ENCODE assay signal across 37 cellular contexts in genomic region chrX:81925812-81926211, GRCh38.
"Had no signal": no experiment of that assay in that cellular context is flagged by ENCODE, and none has a peak within 500 bp of the region (broad histone marks: within the 10 kb centered on the region; RNA-seq: fewer than 3 reads in every experiment).

No MANE protein-coding gene starts in this region.

- H3K4me1 Mint-ChIP-seq: activated naive CD4-positive, alpha-beta T cell treated with anti-CD3 and anti-CD28 coated beads, Interleukin-2, amount 10 ng/mL, durations not matched to agents 7 days and 5 days; activated naive CD4-positive, alpha-beta T cell treated with anti-CD3 and anti-CD28 coated beads, Interleukin-2, amount 50 U/mL, for 24 hours; activated naive CD8-positive, alpha-beta T cell treated with anti-CD3 and anti-CD28 coated beads for 36 hours; activated naive CD8-positive, alpha-beta T cell treated with anti-CD3 and anti-CD28 coated beads, Interleukin-2, amount 10 ng/mL, durations not matched to agents 7 days and 5 days; activated naive CD8-positive, alpha-beta T cell treated with anti-CD3 and anti-CD28 coated beads, Interleukin-2, amount 50 U/mL, for 24 hours; activated T-helper 17 cell treated with anti-CD3 and anti-CD28 coated beads, Interleukin-2, amount 50 U/mL, for 72 hours; brain; central memory CD8-positive, alpha-beta T cell had no signal

- DNase-seq: activated effector memory CD4-positive, alpha-beta T cell treated with anti-CD3 and anti-CD28 coated beads, Interleukin-2, amount 50 U/mL, for 16 hours; activated effector memory CD4-positive, alpha-beta T cell treated with Interleukin-2 at 50 U/mL for 16 hours; activated gamma-delta T cell; activated gamma-delta T cell treated with Interleukin-2 at 50 U/mL for 16 hours; activated naive CD4-positive, alpha-beta T cell; activated naive CD4-positive, alpha-beta T cell treated with anti-CD3 and anti-CD28 coated beads for 36 hours; activated naive CD4-positive, alpha-beta T cell treated with anti-CD3 and anti-CD28 coated beads, Interleukin-2, amount 10 ng/mL, durations not matched to agents 7 days and 5 days; activated naive CD4-positive, alpha-beta T cell treated with anti-CD3 and anti-CD28 coated beads, Interleukin-2, amount 50 U/mL, for 16 hours; activated naive CD4-positive, alpha-beta T cell treated with Interleukin-2 at 50 U/mL for 16 hours; activated naive CD8-positive, alpha-beta T cell treated with anti-CD3 and anti-CD28 coated beads for 36 hours; activated naive CD8-positive, alpha-beta T cell treated with anti-CD3 and anti-CD28 coated beads, Interleukin-2, amount 10 ng/mL, durations not matched to agents 7 days and 5 days; activated naive CD8-positive, alpha-beta T cell treated with anti-CD3 and anti-CD28 coated beads, Interleukin-2, amount 50 U/mL, for 24 hours; activated T-cell treated with anti-CD3 and anti-CD28 coated beads, Interleukin-2, amount 50 U/mL, for 1 hour; activated T-cell treated with anti-CD3 and anti-CD28 coated beads, Interleukin-2, amount 50 U/mL, for 24 hours; activated T-cell treated with anti-CD3 and anti-CD28 coated beads, Interleukin-2, amount 50 U/mL, for 4 hours; activated T-cell treated with anti-CD3 and anti-CD28 coated beads, Interleukin-2, amount 50 U/mL, for 48 hours; activated T-cell treated with anti-CD3 and anti-CD28 coated beads, Interleukin-2, amount 50 U/mL, for 72 hours; adrenal gland; amniotic stem cell; amygdala; anterior cingulate cortex; body of pancreas; brain microvascular endothelial cell; caudate nucleus; central memory CD4-positive, alpha-beta T cell; cerebellar nuclear complex had no signal

- H3K4me1 ChIP-seq: adrenal gland, ascending aorta, body of pancreas, breast epithelium had no signal

- H3K27me3 Mint-ChIP-seq: activated naive CD4-positive, alpha-beta T cell treated with anti-CD3 and anti-CD28 coated beads, Interleukin-2, amount 10 ng/mL, durations not matched to agents 7 days and 5 days; activated naive CD4-positive, alpha-beta T cell treated with anti-CD3 and anti-CD28 coated beads, Interleukin-2, amount 50 U/mL, for 24 hours; activated naive CD8-positive, alpha-beta T cell; activated naive CD8-positive, alpha-beta T cell treated with anti-CD3 and anti-CD28 coated beads for 36 hours; activated naive CD8-positive, alpha-beta T cell treated with anti-CD3 and anti-CD28 coated beads, Interleukin-2, amount 10 ng/mL, durations not matched to agents 7 days and 5 days; activated naive CD8-positive, alpha-beta T cell treated with anti-CD3 and anti-CD28 coated beads, Interleukin-2, amount 50 U/mL, for 24 hours; activated T-helper 17 cell treated with anti-CD3 and anti-CD28 coated beads, Interleukin-2, amount 50 U/mL, for 72 hours; brain; central memory CD8-positive, alpha-beta T cell had no signal

- H3K9me3 Mint-ChIP-seq: activated naive CD4-positive, alpha-beta T cell treated with anti-CD3 and anti-CD28 coated beads for 36 hours; activated naive CD4-positive, alpha-beta T cell treated with anti-CD3 and anti-CD28 coated beads, Interleukin-2, amount 50 U/mL, for 24 hours; activated naive CD4-positive, alpha-beta T cell treated with anti-CD3 and anti-CD28 coated beads, Interleukin-2, amount 50 U/mL, for 72 hours; activated naive CD8-positive, alpha-beta T cell treated with anti-CD3 and anti-CD28 coated beads for 36 hours; activated naive CD8-positive, alpha-beta T cell treated with anti-CD3 and anti-CD28 coated beads, Interleukin-2, amount 10 ng/mL, durations not matched to agents 7 days and 5 days; activated naive CD8-positive, alpha-beta T cell treated with anti-CD3 and anti-CD28 coated beads, Interleukin-2, amount 50 U/mL, for 24 hours; activated T-cell treated with anti-CD3 and anti-CD28 coated beads, Interleukin-2, amount 50 U/mL, for 24 hours; activated T-cell treated with anti-CD3 and anti-CD28 coated beads, Interleukin-2, amount 50 U/mL, for 4 hours; activated T-cell treated with anti-CD3 and anti-CD28 coated beads, Interleukin-2, amount 50 U/mL, for 72 hours; activated T-helper 1 cell treated with anti-CD3 and anti-CD28 coated beads, Interleukin-12 subunit alpha, Interleukin-12 subunit beta, Interleukin-2, Interleukin-4 antibody, amounts not matched to agents 30 ng/mL and 10 ng/mL and 1 ng/mL, durations not matched to agents 14 hours and 24 hours and 36 hours; activated T-helper 17 cell treated with anti-CD3 and anti-CD28 coated beads, Interleukin-2, amount 50 U/mL, for 72 hours; central memory CD8-positive, alpha-beta T cell had no signal

- H3K27me3 ChIP-seq: ascending aorta, body of pancreas, brain microvascular endothelial cell, cardiac muscle cell had no signal

- H3K9me3 ChIP-seq: adrenal gland, ascending aorta, body of pancreas, breast epithelium had no signal

- H3K4me3 Mint-ChIP-seq: activated naive CD4-positive, alpha-beta T cell treated with anti-CD3 and anti-CD28 coated beads for 36 hours; activated naive CD4-positive, alpha-beta T cell treated with anti-CD3 and anti-CD28 coated beads, Interleukin-2, amount 10 ng/mL, durations not matched to agents 7 days and 5 days; activated naive CD4-positive, alpha-beta T cell treated with anti-CD3 and anti-CD28 coated beads, Interleukin-2, amount 50 U/mL, for 24 hours; activated naive CD8-positive, alpha-beta T cell; activated naive CD8-positive, alpha-beta T cell treated with anti-CD3 and anti-CD28 coated beads for 36 hours; activated naive CD8-positive, alpha-beta T cell treated with anti-CD3 and anti-CD28 coated beads, Interleukin-2, amount 10 ng/mL, durations not matched to agents 7 days and 5 days; activated naive CD8-positive, alpha-beta T cell treated with anti-CD3 and anti-CD28 coated beads, Interleukin-2, amount 50 U/mL, for 24 hours; activated T-cell treated with anti-CD3 and anti-CD28 coated beads, Interleukin-2, amount 50 U/mL, for 24 hours; activated T-cell treated with anti-CD3 and anti-CD28 coated beads, Interleukin-2, amount 50 U/mL, for 4 hours; activated T-cell treated with anti-CD3 and anti-CD28 coated beads, Interleukin-2, amount 50 U/mL, for 72 hours; activated T-helper 1 cell treated with anti-CD3 and anti-CD28 coated beads, Interleukin-12 subunit alpha, Interleukin-12 subunit beta, Interleukin-2, Interleukin-4 antibody, amounts not matched to agents 30 ng/mL and 10 ng/mL and 1 ng/mL, durations not matched to agents 14 hours and 24 hours and 36 hours; activated T-helper 17 cell treated with anti-CD3 and anti-CD28 coated beads, Interleukin-2, amount 50 U/mL, for 72 hours; brain; central memory CD8-positive, alpha-beta T cell had no signal

- H3K27ac Mint-ChIP-seq: activated naive CD4-positive, alpha-beta T cell treated with anti-CD3 and anti-CD28 coated beads for 36 hours; activated naive CD4-positive, alpha-beta T cell treated with anti-CD3 and anti-CD28 coated beads, Interleukin-2, amount 10 ng/mL, durations not matched to agents 7 days and 5 days; activated naive CD4-positive, alpha-beta T cell treated with anti-CD3 and anti-CD28 coated beads, Interleukin-2, amount 50 U/mL, for 24 hours; activated naive CD4-positive, alpha-beta T cell treated with anti-CD3 and anti-CD28 coated beads, Interleukin-2, amount 50 U/mL, for 72 hours; activated naive CD8-positive, alpha-beta T cell; activated naive CD8-positive, alpha-beta T cell treated with anti-CD3 and anti-CD28 coated beads for 36 hours; activated naive CD8-positive, alpha-beta T cell treated with anti-CD3 and anti-CD28 coated beads, Interleukin-2, amount 10 ng/mL, durations not matched to agents 7 days and 5 days; activated naive CD8-positive, alpha-beta T cell treated with anti-CD3 and anti-CD28 coated beads, Interleukin-2, amount 50 U/mL, for 24 hours; activated T-cell treated with anti-CD3 and anti-CD28 coated beads, Interleukin-2, amount 50 U/mL, for 24 hours; activated T-cell treated with anti-CD3 and anti-CD28 coated beads, Interleukin-2, amount 50 U/mL, for 72 hours; activated T-helper 1 cell treated with anti-CD3 and anti-CD28 coated beads, Interleukin-12 subunit alpha, Interleukin-12 subunit beta, Interleukin-2, Interleukin-4 antibody, amounts not matched to agents 30 ng/mL and 10 ng/mL and 1 ng/mL, durations not matched to agents 14 hours and 24 hours and 36 hours; activated T-helper 17 cell treated with anti-CD3 and anti-CD28 coated beads, Interleukin-2, amount 50 U/mL, for 72 hours; activated T-helper 2 cell treated with anti-CD3 and anti-CD28 coated beads, Interferon-gamma antibody, Interleukin-2, Interleukin-4, amounts not matched to agents 10 μg/mL and 5 μg/mL and 100 μg/mL, durations not matched to agents 14 hours and 24 hours and 36 hours; brain had no signal

- H3K4me3 ChIP-seq: adrenal gland, ascending aorta, body of pancreas, breast epithelium, cardiac muscle cell had no signal

- H3K27ac ChIP-seq: adrenal gland, ascending aorta, body of pancreas, brain microvascular endothelial cell, breast epithelium, cardiac muscle cell had no signal

- H3K36me3 ChIP-seq: adrenal gland, ascending aorta, brain microvascular endothelial cell, breast epithelium, cardiac muscle cell had no signal

- H3K36me3 Mint-ChIP-seq: activated naive CD4-positive, alpha-beta T cell treated with anti-CD3 and anti-CD28 coated beads, Interleukin-2, amount 10 ng/mL, durations not matched to agents 7 days and 5 days; activated naive CD4-positive, alpha-beta T cell treated with anti-CD3 and anti-CD28 coated beads, Interleukin-2, amount 50 U/mL, for 24 hours; activated naive CD4-positive, alpha-beta T cell treated with anti-CD3 and anti-CD28 coated beads, Interleukin-2, amount 50 U/mL, for 72 hours; activated naive CD8-positive, alpha-beta T cell; activated naive CD8-positive, alpha-beta T cell treated with anti-CD3 and anti-CD28 coated beads for 36 hours; activated naive CD8-positive, alpha-beta T cell treated with anti-CD3 and anti-CD28 coated beads, Interleukin-2, amount 10 ng/mL, durations not matched to agents 7 days and 5 days; brain had no signal

- ATAC-seq: activated naive CD4-positive, alpha-beta T cell treated with anti-CD3 and anti-CD28 coated beads, Interleukin-2, amount 50 U/mL, for 72 hours; activated naive CD8-positive, alpha-beta T cell treated with anti-CD3 and anti-CD28 coated beads, Interleukin-2, amount 50 U/mL, for 24 hours; activated T-cell treated with anti-CD3 and anti-CD28 coated beads, Interleukin-2, amount 50 U/mL, for 4 hours; activated T-cell treated with anti-CD3 and anti-CD28 coated beads, Interleukin-2, amount 50 U/mL, for 72 hours; activated T-helper 17 cell treated with anti-CD3 and anti-CD28 coated beads, Interleukin-2, amount 50 U/mL, for 72 hours; body of pancreas had no signal
